ENCODE assay signal across 1 cellular context in genomic region chr17:43471801-43472200, GRCh38.
A peak's percentile ranks its signal among the peaks of the same experiment; 100 is the strongest.
TF ChIP-seq lines count a peak whose summit lies in the region.

No MANE protein-coding gene starts in this region.

TF ChIP-seq in HepG2, 621 proteins besides CTCF, POLR2A, EP300 and RAD21:
- TF ChIP-seq ZNF121 (CRISPR knock-in tag; IDR thresholded peaks at IDR 0.05) (no peak), ZNF205 (CRISPR knock-in tag; IDR thresholded peaks at IDR 0.05) (no peak), ZEB1 (IDR thresholded peaks at IDR 0.05; ENCODE audit: insufficient replicate concordance, low read depth) (no peak), ZNF326 (CRISPR knock-in tag; IDR thresholded peaks at IDR 0.05; ENCODE audit: borderline replicate concordance) (no peak), SMC3 (IDR thresholded peaks at IDR 0.05; ENCODE audit: low read length) (no peak), ZNF567 (CRISPR knock-in tag; IDR thresholded peaks at IDR 0.05; ENCODE audit: borderline replicate concordance) (no peak), RAD51 (IDR thresholded peaks at IDR 0.05; ENCODE audit: borderline replicate concordance) (0 out of 2 replicates have a peak, but pooled peaks have one; percentile 4), ZNF337 (CRISPR knock-in tag; IDR thresholded peaks at IDR 0.05; ENCODE audit: borderline replicate concordance, low read depth) (no peak)
